ENCODE assay signal across 1 cellular context in genomic region chr3:27945229-27945628, GRCh38.
TF ChIP-seq lines count a peak whose summit lies in the region.

No MANE protein-coding gene starts in this region.

TF ChIP-seq in WTC11, 78 proteins besides CTCF, POLR2A, EP300 and RAD21 (continued from another document):
- TF ChIP-seq AFF4 (CRISPR knock-in tag; IDR thresholded peaks at IDR 0.05; ENCODE audit: borderline replicate concordance) (no peak), NFE2L1 (CRISPR knock-in tag; IDR thresholded peaks at IDR 0.05) (no peak), FOXJ3 (CRISPR knock-in tag; IDR thresholded peaks at IDR 0.05; ENCODE audit: borderline replicate concordance) (no peak)
